8 cellular contexts compared by ENCODE assay signal in genomic region chr12:66234722-66235625, GRCh38. TPM values are rescaled to one million over a fixed set of nuclear protein-coding genes. Genes with fewer than 3 reads are reported as not detected.
DNase-seq lines count a peak whose midpoint lies in the region; ATAC-seq lines count a peak whose summit lies in the region.
"Not testable (repeated sequence)": the region's sequence is repeated elsewhere in the genome, so short reads cannot be mapped to it uniquely, and the experiment has no call there.

No MANE protein-coding gene starts in this region.

- CTCF ChIA-PET in activated naive CD4-positive, alpha-beta T cell treated with anti-CD3 and anti-CD28 coated beads for 36 hours (lab: Charles Lee), result interaction anchor here (0.7 to 1.9 kb wide), 9 partner anchors 21 to 459 kb away, joined by 3 to 13 read pairs (median 3); partner anchors contain the start of genes LLPH and TMBIM4

- peak; percentile 43 for ATAC-seq in GM21723 (IDR thresholded peaks at IDR 0.05; ENCODE audit: unreplicated experiment)
- peak; percentile 75 for ATAC-seq in stimulated activated naive CD8-positive, alpha-beta T cell treated with anti-CD3 and anti-CD28 coated beads, Interleukin-15, Interleukin-2, amounts not matched to agents 100 U/mL and 50 U/mL, for 24 hours

- intact Hi-C loops in activated naive CD4-positive, alpha-beta T cell treated with anti-CD3 and anti-CD28 coated beads for 36 hours (cut with micrococcal nuclease), result loop anchor here (1.0 to 2.0 kb wide), 4 partner anchors 32 to 105 kb away; partner anchors contain the start of genes LLPH and TMBIM4

- in situ Hi-C loops in SK-MEL-5 (cut with HindIII; ENCODE audit: low pct_unique_long_range_greater_than_20kb, low sequenced_read_pairs), result not testable (repeated sequence)

- peaks cover 32% of the 10 kb centered on the region for H3K27me3 Mint-ChIP-seq in activated naive CD4-positive, alpha-beta T cell treated with anti-CD3 and anti-CD28 coated beads for 36 hours (ENCODE audit: low read depth)

- not testable (repeated sequence) for H3K9me3 ChIP-seq in HUES64 (ENCODE audit: insufficient read depth, low read depth, low read length)

- H3K9ac ChIP-seq in HUES64 (ENCODE audit: low read depth, low read length), result peak overlapping the region; percentile 54

- not testable (repeated sequence) for H3K9me3 Mint-ChIP-seq in activated naive CD4-positive, alpha-beta T cell treated with anti-CD3 and anti-CD28 coated beads for 36 hours

- H3K36me3 ChIP-seq in HUES64 (ENCODE audit: insufficient read depth, low read length), result not testable (repeated sequence)

- not testable (repeated sequence) for H3K27ac ChIP-seq in HUES64 (ENCODE audit: low read depth, low read length)

- not testable (repeated sequence) for H3K36me3 Mint-ChIP-seq in activated naive CD4-positive, alpha-beta T cell treated with anti-CD3 and anti-CD28 coated beads for 36 hours (ENCODE audit: low read depth)

- H3K4me1 ChIP-seq in HUES64 (ENCODE audit: insufficient read depth, low read length), result peaks cover 18% of the 10 kb centered on the region

- H3K4me3 Mint-ChIP-seq in activated naive CD4-positive, alpha-beta T cell treated with anti-CD3 and anti-CD28 coated beads for 36 hours, result peak overlapping the region; percentile 64

- not testable (repeated sequence) for H3K27ac Mint-ChIP-seq in activated naive CD4-positive, alpha-beta T cell treated with anti-CD3 and anti-CD28 coated beads for 36 hours

- H3K4me3 ChIP-seq in HUES64 (ENCODE audit: low read length), result peak overlapping the region; percentile 65

- 6% methylated on average over 74 of the region's 74 CpGs for WGBS in HUES64

- H3K4me1 Mint-ChIP-seq in activated naive CD4-positive, alpha-beta T cell treated with anti-CD3 and anti-CD28 coated beads for 36 hours (ENCODE audit: low read depth), result not testable (repeated sequence)

- H3K27me3 ChIP-seq in HUES64 (ENCODE audit: insufficient read depth, low read length), result not testable (repeated sequence)

- DNase-seq in EL, result peak; percentile 58
- peak; percentile 59 for DNase-seq in SK-MEL-5 (ENCODE audit: low read depth, low spot score)
- peak; percentile 41 for DNase-seq in activated naive CD4-positive, alpha-beta T cell treated with anti-CD3 and anti-CD28 coated beads for 36 hours
- peak; percentile 28 for DNase-seq in fibroblast of the conjunctiva (ENCODE audit: low read depth)
- peak; percentile 51 for DNase-seq in myocyte (ENCODE audit: low read depth)
- DNase-seq in stimulated activated naive CD8-positive, alpha-beta T cell treated with anti-CD3 and anti-CD28 coated beads, Interleukin-15, Interleukin-2, amounts not matched to agents 100 U/mL and 50 U/mL, for 24 hours, result peak; percentile 55

RNA-seq across cellular contexts. Expression of gene IRAK3, which starts 46.0 kb away (rescaled TPM):
- 0.90 TPM for polyA plus RNA-seq in HUES64 (2013, experiment 1 of 2)
- polyA plus RNA-seq in HUES64 (2013, experiment 2 of 2), result 0.70 TPM
- total RNA-seq in SK-MEL-5 (2014; rRNA removed; shearing (Covaris generic)), result not detected in 2 replicates
- not detected in 2 replicates for polyA plus RNA-seq in SK-MEL-5 (2015; cell fraction: cytosol; rRNA removed)
- not detected in 2 replicates for polyA plus RNA-seq in SK-MEL-5 (2015; cell fraction: nucleus; rRNA removed)
- under 1 TPM; 0.32 to 0.38 TPM for total RNA-seq in activated naive CD4-positive, alpha-beta T cell treated with anti-CD3 and anti-CD28 coated beads for 36 hours
- total RNA-seq in myocyte, result 0.32 TPM in 1 of 2 replicates, not detected in the other
- 0.04 TPM for polyA plus RNA-seq in myocyte (2012)
